Comparison of ENCODE assay signal across 6 cellular contexts in genomic region chr20:877814-878213, GRCh38. TPM values are rescaled to one million over a fixed set of nuclear protein-coding genes. Genes with fewer than 3 reads are reported as not detected.
"Had no signal": no experiment of that assay in that cellular context is flagged by ENCODE, and none has a peak within 500 bp of the region (broad histone marks: within the 10 kb centered on the region; RNA-seq: fewer than 3 reads in every experiment).

No MANE protein-coding gene starts in this region.

- H3K4me3 Mint-ChIP-seq: IgD-negative memory B cell had no signal

- DNase-seq: IMR-90 had no signal

- ATAC-seq: HepG2, K562 had no signal

- H3K9me3 Mint-ChIP-seq: IgD-negative memory B cell had no signal

- H3K4me3 ChIP-seq: K562 had no signal

- H3K27ac ChIP-seq: HL-60 had no signal

- H3K27ac Mint-ChIP-seq: IgD-negative memory B cell had no signal

RNA-seq across cellular contexts. Expression of gene ANGPT4, which starts 38.3 kb away (rescaled TPM):
- total RNA-seq: HepG2, HT-29, IMR-90, K562 had no signal
